In genomic region chr4:4256799-4257198, GRCh38 we compare ENCODE assay signal across 21 cellular contexts. TPM values are rescaled to one million over a fixed set of nuclear protein-coding genes. Genes with fewer than 3 reads are reported as not detected.
"Had no signal": no experiment of that assay in that cellular context is flagged by ENCODE, and none has a peak within 500 bp of the region (broad histone marks: within the 10 kb centered on the region; RNA-seq: fewer than 3 reads in every experiment).

No MANE protein-coding gene starts in this region.

- H3K4me1 Mint-ChIP-seq: activated CD4-positive, alpha-beta T cell treated with anti-CD3 and anti-CD28 coated beads for 36 hours; memory B cell had no signal

- H3K9me3 Mint-ChIP-seq: activated T-helper 1 cell treated with anti-CD3 and anti-CD28 coated beads, Interleukin-12 subunit alpha, Interleukin-12 subunit beta, Interleukin-2, Interleukin-4 antibody, amounts not matched to agents 30 ng/mL and 10 ng/mL and 1 ng/mL, durations not matched to agents 14 hours and 24 hours and 36 hours; memory B cell; natural killer cell treated with Interleukin-12 subunit alpha and Interleukin-12 subunit beta and Interleukin-15 and Interleukin-18, amount 100 ng/mL, for 72 hours had no signal

- H3K36me3 Mint-ChIP-seq: immature natural killer cell; memory B cell; natural killer cell treated with Interleukin-12 subunit alpha and Interleukin-12 subunit beta and Interleukin-15 and Interleukin-18, amount 100 ng/mL, for 72 hours had no signal

- H3K27ac ChIP-seq: ascending aorta, cardiac muscle cell, colonic mucosa, gastrocnemius medialis, hepatocyte, psoas muscle, spleen, VCaP had no signal

- DNase-seq: activated CD4-positive, alpha-beta T cell treated with anti-CD3 and anti-CD28 coated beads for 36 hours; activated naive CD4-positive, alpha-beta T cell; colonic mucosa; effector CD8-positive, alpha-beta T cell; gastrocnemius medialis; immature natural killer cell; psoas muscle; spleen; stimulated activated CD4-positive, alpha-beta T cell treated with anti-CD3 and anti-CD28 coated beads, Interleukin-1b, Interleukin-23, amount 100 ng/mL, for 48 hours; stimulated activated naive CD4-positive, alpha-beta T cell; substantia nigra; T-helper 1 cell; trophoblast cell had no signal

- H3K4me3 Mint-ChIP-seq: activated CD4-positive, alpha-beta T cell treated with anti-CD3 and anti-CD28 coated beads for 36 hours; activated T-helper 1 cell treated with anti-CD3 and anti-CD28 coated beads, Interleukin-12 subunit alpha, Interleukin-12 subunit beta, Interleukin-2, Interleukin-4 antibody, amounts not matched to agents 30 ng/mL and 10 ng/mL and 1 ng/mL, durations not matched to agents 14 hours and 24 hours and 36 hours; immature natural killer cell; memory B cell; natural killer cell treated with Interleukin-12 subunit alpha and Interleukin-12 subunit beta and Interleukin-15 and Interleukin-18, amount 100 ng/mL, for 72 hours had no signal

- H2AFZ ChIP-seq: hepatocyte had no signal

- H3K4me3 ChIP-seq: ascending aorta, cardiac muscle cell, colonic mucosa, gastrocnemius medialis, hepatocyte, psoas muscle, spleen had no signal

- H3K27me3 ChIP-seq: ascending aorta, colonic mucosa, gastrocnemius medialis, hepatocyte had no signal

- H3K79me2 ChIP-seq: hepatocyte had no signal

- H3K27ac Mint-ChIP-seq: activated CD4-positive, alpha-beta T cell treated with anti-CD3 and anti-CD28 coated beads for 36 hours; activated T-helper 1 cell treated with anti-CD3 and anti-CD28 coated beads, Interleukin-12 subunit alpha, Interleukin-12 subunit beta, Interleukin-2, Interleukin-4 antibody, amounts not matched to agents 30 ng/mL and 10 ng/mL and 1 ng/mL, durations not matched to agents 14 hours and 24 hours and 36 hours; immature natural killer cell; memory B cell; natural killer cell treated with Interleukin-12 subunit alpha and Interleukin-12 subunit beta and Interleukin-15 and Interleukin-18, amount 100 ng/mL, for 72 hours had no signal

- H3K27me3 Mint-ChIP-seq: activated CD4-positive, alpha-beta T cell treated with anti-CD3 and anti-CD28 coated beads for 36 hours; natural killer cell treated with Interleukin-12 subunit alpha and Interleukin-12 subunit beta and Interleukin-15 and Interleukin-18, amount 100 ng/mL, for 72 hours had no signal

- H3K4me2 ChIP-seq: hepatocyte had no signal

- H3K4me1 ChIP-seq: ascending aorta, colonic mucosa, gastrocnemius medialis, psoas muscle had no signal

- ATAC-seq: activated CD4-positive, alpha-beta T cell treated with anti-CD3 and anti-CD28 coated beads for 36 hours; gastrocnemius medialis; natural killer cell treated with Interleukin-12 subunit alpha and Interleukin-12 subunit beta and Interleukin-15 and Interleukin-18, amount 100 ng/mL, for 72 hours; sciatic nerve had no signal

- H3K9me3 ChIP-seq: ascending aorta, colonic mucosa, gastrocnemius medialis, psoas muscle, spleen had no signal

- H3K36me3 ChIP-seq: ascending aorta, cardiac muscle cell, colonic mucosa, gastrocnemius medialis, spleen had no signal

RNA-seq across cellular contexts. Expression of gene OTOP1, which starts 30.1 kb away (rescaled TPM):
- total RNA-seq: activated CD4-positive, alpha-beta T cell treated with anti-CD3 and anti-CD28 coated beads for 36 hours; activated T-helper 1 cell treated with anti-CD3 and anti-CD28 coated beads, Interleukin-12 subunit alpha, Interleukin-12 subunit beta, Interleukin-2, Interleukin-4 antibody, amounts not matched to agents 30 ng/mL and 10 ng/mL and 1 ng/mL, durations not matched to agents 14 hours and 24 hours and 36 hours; ascending aorta; cardiac muscle cell; colonic mucosa; gastrocnemius medialis; hepatocyte; natural killer cell treated with Interleukin-12 subunit alpha and Interleukin-12 subunit beta and Interleukin-15 and Interleukin-18, amount 100 ng/mL, for 72 hours; psoas muscle; sciatic nerve; spleen had no signal
- polyA plus RNA-seq: cardiac muscle cell, hepatocyte, immature natural killer cell, psoas muscle, spleen had no signal

RNA-seq across cellular contexts. Expression of gene ZBTB49, which starts 33.3 kb away (rescaled TPM):
- total RNA-seq: ascending aorta had no signal
